In the genomic region with DNA sequence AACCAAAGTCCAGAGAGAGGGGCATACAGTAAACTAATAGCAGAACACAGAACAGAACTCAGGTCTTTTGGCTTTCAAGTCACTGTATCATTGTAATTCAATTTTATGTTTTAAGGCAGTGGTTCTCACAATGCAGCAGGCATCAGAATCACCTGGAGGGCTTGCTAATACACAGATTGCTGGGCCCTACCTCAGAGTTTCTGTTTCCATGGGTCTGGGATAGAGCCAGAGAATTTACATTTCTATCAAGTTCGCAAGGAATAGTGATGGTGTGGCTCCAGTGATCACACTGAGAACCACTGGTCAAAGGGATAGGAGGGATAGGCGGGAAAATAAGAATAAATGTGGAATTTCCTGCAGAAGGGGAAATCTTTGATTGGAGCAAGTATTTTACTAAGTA, we compare ENCODE assay signal across 31 cellular contexts.
"Had no signal": no experiment of that assay in that cellular context is flagged by ENCODE, and none has a peak within 500 bp of the region (broad histone marks: within the 10 kb centered on the region; RNA-seq: fewer than 3 reads in every experiment).

No MANE protein-coding gene starts in this region.

- H3K27me3 ChIP-seq: MG63 had no signal

- H3K36me3 ChIP-seq: MG63 had no signal

- ATAC-seq: activated CD8-positive, alpha-beta memory T cell treated with anti-CD3 and anti-CD28 coated beads, Interleukin-2, amount 10 ng/mL, durations not matched to agents 7 days and 5 days; activated naive CD8-positive, alpha-beta T cell treated with anti-CD3 and anti-CD28 coated beads, Interleukin-2, amount 50 U/mL, for 24 hours had no signal

- H3K9me3 ChIP-seq: MG63 had no signal

- DNase-seq: activated CD4-positive, alpha-beta memory T cell treated with anti-CD3 and anti-CD28 coated beads, Interleukin-2, amount 10 ng/mL, durations not matched to agents 7 days and 5 days; activated CD4-positive, alpha-beta T cell treated with anti-CD3 and anti-CD28 coated beads for 1 hour; activated CD4-positive, alpha-beta T cell treated with anti-CD3 and anti-CD28 coated beads for 48 hours; activated CD4-positive, CD25-positive, alpha-beta regulatory T cell; activated CD8-positive, alpha-beta memory T cell treated with anti-CD3 and anti-CD28 coated beads for 24 hours; activated CD8-positive, alpha-beta memory T cell treated with anti-CD3 and anti-CD28 coated beads, Interleukin-2, amount 10 ng/mL, durations not matched to agents 7 days and 5 days; activated CD8-positive, alpha-beta memory T cell treated with anti-CD3 and anti-CD28 coated beads, Interleukin-2, amount 50 U/mL, for 48 hours; activated effector memory CD4-positive, alpha-beta T cell treated with Interleukin-2 at 50 U/mL for 16 hours; activated naive CD4-positive, alpha-beta T cell treated with anti-CD3 and anti-CD28 coated beads, Interleukin-2, amount 10 ng/mL, durations not matched to agents 7 days and 5 days; activated naive CD8-positive, alpha-beta T cell treated with anti-CD3 and anti-CD28 coated beads, Interleukin-2, amount 50 U/mL, for 24 hours; activated T-cell treated with anti-CD3 and anti-CD28 coated beads, Interleukin-2, amount 50 U/mL, for 48 hours; anterior cingulate cortex; Kasumi-1; MG63; NCI-H1048; NCI-H1105 treated with DMSO at 0.1 percent for 48 hours; NCI-H1436; NCI-H1694; NCI-H1930; NCI-H2081 treated with DMSO at 0.1 percent for 48 hours; NCI-H2171; NCI-H510A; NCI-H526; NCI-H748 treated with DMSO at 0.1 percent for 48 hours; NK-92 treated with Interleukin-12 subunit alpha and Interleukin-12 subunit beta, amount 100 ng/mL, for 24 hours; Right ventricle myocardium superior; SW 1271; T-helper 1 cell; T-helper 2 cell; T-helper 9 cell had no signal

- H3K4me3 ChIP-seq: MG63 had no signal

- H3K27ac ChIP-seq: VCaP had no signal
